8 cellular contexts compared by ENCODE assay signal in genomic region chr6:31829633-31830492, GRCh38. TPM values are rescaled to one million over a fixed set of nuclear protein-coding genes. Genes with fewer than 3 reads are reported as not detected.
DNase-seq lines count a peak whose midpoint lies in the region; ATAC-seq, FAIRE-seq and TF ChIP-seq lines count a peak whose summit lies in the region.

No MANE protein-coding gene starts in this region.

- H3K4me1 Mint-ChIP-seq in activated CD4-positive, alpha-beta T cell treated with anti-CD3 and anti-CD28 coated beads for 36 hours = peaks cover 34% of the 10 kb centered on the region
- peaks cover 51% of the 10 kb centered on the region for H3K4me1 Mint-ChIP-seq in activated B cell treated with CpG ODN at 0.5 μM for 24 hours

- no peaks in the 10 kb centered on the region for H3K27me3 ChIP-seq in foreskin keratinocyte

- no peak for DNase-seq in activated CD4-positive, alpha-beta T cell treated with anti-CD3 and anti-CD28 coated beads for 36 hours
- DNase-seq in activated CD4-positive, alpha-beta T cell treated with anti-CD3 and anti-CD28 coated beads for 48 hours = no peak
- peak; percentile 39 to 77 (median 45) for DNase-seq in NCI-H1417 (lab: John Stamatoyannopoulos, UW)
- no peak for DNase-seq in activated B cell treated with CpG ODN at 0.5 μM for 24 hours
- no peak for DNase-seq in foreskin keratinocyte
- peak; percentile 72 for DNase-seq in posterior vena cava (ENCODE audit: low spot score)
- no peak for DNase-seq in HTR-8/SVneo (ENCODE audit: insufficient read length, low spot score)
- no peak for DNase-seq in stimulated activated CD4-positive, alpha-beta T cell treated with anti-CD3 and anti-CD28 coated beads, Interleukin-15, amount 100 ng/mL, for 24 hours

- no peaks in the 10 kb centered on the region for H3K27me3 Mint-ChIP-seq in activated CD4-positive, alpha-beta T cell treated with anti-CD3 and anti-CD28 coated beads for 36 hours
- no peaks in the 10 kb centered on the region for H3K27me3 Mint-ChIP-seq in activated B cell treated with CpG ODN at 0.5 μM for 24 hours

- no peaks in the 10 kb centered on the region for H3K9me3 Mint-ChIP-seq in activated CD4-positive, alpha-beta T cell treated with anti-CD3 and anti-CD28 coated beads for 36 hours (ENCODE audit: low read depth)
- H3K9me3 Mint-ChIP-seq in activated B cell treated with CpG ODN at 0.5 μM for 24 hours = no peaks in the 10 kb centered on the region

- no peak for TF ChIP-seq CTCF in activated B cell treated with CpG ODN at 0.5 μM for 24 hours (IDR thresholded peaks at IDR 0.05)
- TF ChIP-seq CTCF in foreskin keratinocyte (conservative IDR thresholded peaks at IDR 0.05) = peak; percentile 66

- intact Hi-C loops in activated CD4-positive, alpha-beta T cell treated with anti-CD3 and anti-CD28 coated beads for 36 hours (cut with DNase I, micrococcal nuclease) = loop anchor here (1.0 to 5.0 kb wide), 3 partner anchors 149 to 283 kb away; partner anchors contain the start of genes ATP6V1G2 (in 1 of the 2), LY6G5C (in 1 of the 2) and NFKBIL1 (in 1 of the 2)
- intact Hi-C loops in activated B cell treated with CpG ODN at 0.5 μM for 24 hours (cut with micrococcal nuclease) = loop anchor here (1.0 to 2.0 kb wide), 9 partner anchors 15 to 337 kb away; partner anchors contain the start of genes C6orf47, DDAH2, HSPA1A and HSPA1L
- intact Hi-C loops in posterior vena cava (cut with DNase I) = loop anchor here (5.0 to 10.0 kb wide), 3 partner anchors 63 to 148 kb away; partner anchors contain the start of gene LY6G5C (in 2 of the 2)

- H3K36me3 Mint-ChIP-seq in activated CD4-positive, alpha-beta T cell treated with anti-CD3 and anti-CD28 coated beads for 36 hours (ENCODE audit: low read depth) = peaks cover 18% of the 10 kb centered on the region
- H3K36me3 Mint-ChIP-seq in activated B cell treated with CpG ODN at 0.5 μM for 24 hours (ENCODE audit: low read depth) = peaks cover 4% of the 10 kb centered on the region

- POLR2A ChIA-PET in activated CD4-positive, alpha-beta T cell treated with anti-CD3 and anti-CD28 coated beads for 36 hours (lab: Charles Lee) = interaction anchor here (1.2 to 1.4 kb wide), 2 partner anchors 17 to 102 kb away, joined by 3 read pairs; no protein-coding TSS in a partner anchor
- POLR2A ChIA-PET in activated B cell treated with CpG ODN at 0.5 μM for 24 hours (lab: Charles Lee) = interaction anchor here (0.6 to 9.9 kb wide), 32 partner anchors 9 to 1086 kb away, joined by 3 to 133 read pairs (median 6); partner anchors contain the start of genes ABHD16A, BAG6, C6orf47 and CSNK2B

- ATAC-seq in activated CD4-positive, alpha-beta T cell treated with anti-CD3 and anti-CD28 coated beads for 36 hours = no peak
- no peak for ATAC-seq in activated B cell treated with CpG ODN at 0.5 μM for 24 hours (ENCODE audit: low read depth)
- ATAC-seq in foreskin keratinocyte = no peak

- H3K27ac ChIP-seq in foreskin keratinocyte = no peak overlapping the region

- peak overlapping the region; percentile 89 for H3K4me3 Mint-ChIP-seq in activated CD4-positive, alpha-beta T cell treated with anti-CD3 and anti-CD28 coated beads for 36 hours
- peak overlapping the region; percentile 81 for H3K4me3 Mint-ChIP-seq in activated B cell treated with CpG ODN at 0.5 μM for 24 hours

- peaks cover 17% of the 10 kb centered on the region for H3K4me1 ChIP-seq in foreskin keratinocyte

- CTCF ChIA-PET in activated CD4-positive, alpha-beta T cell treated with anti-CD3 and anti-CD28 coated beads for 36 hours (lab: Charles Lee) = interaction anchor here (0.6 to 4.2 kb wide), 29 partner anchors 9 to 1134 kb away, joined by 3 to 23 read pairs (median 4); partner anchors contain the start of genes ABHD16A, C6orf47, DDAH2 and LSM2
- CTCF ChIA-PET in activated B cell treated with CpG ODN at 0.5 μM for 24 hours (lab: Charles Lee) = interaction anchor here (0.6 to 2.1 kb wide), 26 partner anchors 14 to 281 kb away, joined by 3 to 22 read pairs (median 4); partner anchors contain the start of genes C6orf47, DDAH2, HSPA1A and HSPA1L

- no peak for FAIRE-seq in HTR-8/SVneo (lab: Jason Lieb, UNC)

- H3K27ac Mint-ChIP-seq in activated CD4-positive, alpha-beta T cell treated with anti-CD3 and anti-CD28 coated beads for 36 hours = peak overlapping the region; percentile 85
- peak overlapping the region; percentile 80 for H3K27ac Mint-ChIP-seq in activated B cell treated with CpG ODN at 0.5 μM for 24 hours

RNA-seq across cellular contexts. Expression of gene HSPA1B, which starts 2.3 kb away (rescaled TPM):
- total RNA-seq in activated CD4-positive, alpha-beta T cell treated with anti-CD3 and anti-CD28 coated beads for 36 hours = 10 to 100 TPM; 54.6 to 61.1 TPM
- total RNA-seq in activated B cell treated with CpG ODN at 0.5 μM for 24 hours (23.7 and 30.4 TPM in 2 replicates), foreskin keratinocyte (102 and 117 TPM in 2 replicates), posterior vena cava (100 to 1,000 TPM in 1 of 2 donors, 10 to 100 TPM in 1; 89.8 to 106 TPM)
- 54.9 and 76.7 TPM in 2 replicates for polyA plus RNA-seq in foreskin keratinocyte

RNA-seq across cellular contexts. Expression of gene HSPA1A, which starts 14.5 kb away (rescaled TPM):
- 10 to 100 TPM; 56.1 to 64.7 TPM for total RNA-seq in activated CD4-positive, alpha-beta T cell treated with anti-CD3 and anti-CD28 coated beads for 36 hours
- total RNA-seq in activated B cell treated with CpG ODN at 0.5 μM for 24 hours = 27.1 and 28.1 TPM in 2 replicates
- 128 and 194 TPM in 2 replicates for total RNA-seq in foreskin keratinocyte
- polyA plus RNA-seq in foreskin keratinocyte = 108 and 166 TPM in 2 replicates
- 100 to 1,000 TPM; 157 to 187 TPM for total RNA-seq in posterior vena cava

RNA-seq across cellular contexts. Expression of gene HSPA1L, which starts 14.8 kb away (rescaled TPM):
- total RNA-seq in activated CD4-positive, alpha-beta T cell treated with anti-CD3 and anti-CD28 coated beads for 36 hours = 1 to 10 TPM; 1.9 to 2.2 TPM
- total RNA-seq in activated B cell treated with CpG ODN at 0.5 μM for 24 hours (1.2 and 2.1 TPM in 2 replicates), foreskin keratinocyte (0.46 and 0.58 TPM in 2 replicates), posterior vena cava (1 to 10 TPM; 1.4 to 1.7 TPM)
- polyA plus RNA-seq in foreskin keratinocyte = 0.30 and 0.57 TPM in 2 replicates

RNA-seq across cellular contexts. Expression of gene LSM2, which starts 23.1 kb away (rescaled TPM):
- total RNA-seq in activated CD4-positive, alpha-beta T cell treated with anti-CD3 and anti-CD28 coated beads for 36 hours = 100 to 1,000 TPM; 112 to 124 TPM
- total RNA-seq in activated B cell treated with CpG ODN at 0.5 μM for 24 hours (61.8 and 68.6 TPM in 2 replicates), foreskin keratinocyte (107 and 115 TPM in 2 replicates), posterior vena cava (10 to 100 TPM; 38.7 to 39.7 TPM)
- polyA plus RNA-seq in foreskin keratinocyte = 139 and 152 TPM in 2 replicates

RNA-seq across cellular contexts. Expression of gene NEU1, which starts 32.8 kb away (rescaled TPM):
- 10 to 100 TPM; 11.6 to 11.8 TPM for total RNA-seq in activated CD4-positive, alpha-beta T cell treated with anti-CD3 and anti-CD28 coated beads for 36 hours
- total RNA-seq in activated B cell treated with CpG ODN at 0.5 μM for 24 hours = 18.3 and 19.2 TPM in 2 replicates
- total RNA-seq in foreskin keratinocyte = 27.7 and 30.8 TPM in 2 replicates
- polyA plus RNA-seq in foreskin keratinocyte = 28.8 and 33.0 TPM in 2 replicates
- 10 to 100 TPM; 22.2 to 29.0 TPM for total RNA-seq in posterior vena cava

Comparison
In these comparisons a context has a peak if more than half of its experiments do, and no peak if none do; other contexts are left out.
1. DNase-seq: peak in NCI-H1417 (3 of 3) and posterior vena cava (single experiment); none in activated CD4-positive, alpha-beta T cell treated with anti-CD3 and anti-CD28 coated beads for 36 hours (single experiment), activated CD4-positive, alpha-beta T cell treated with anti-CD3 and anti-CD28 coated beads for 48 hours (single experiment), activated B cell treated with CpG ODN at 0.5 μM for 24 hours (single experiment), foreskin keratinocyte (0 of 2), HTR-8/SVneo (single experiment) and stimulated activated CD4-positive, alpha-beta T cell treated with anti-CD3 and anti-CD28 coated beads, Interleukin-15, amount 100 ng/mL, for 24 hours (single experiment).